In the genomic region with DNA sequence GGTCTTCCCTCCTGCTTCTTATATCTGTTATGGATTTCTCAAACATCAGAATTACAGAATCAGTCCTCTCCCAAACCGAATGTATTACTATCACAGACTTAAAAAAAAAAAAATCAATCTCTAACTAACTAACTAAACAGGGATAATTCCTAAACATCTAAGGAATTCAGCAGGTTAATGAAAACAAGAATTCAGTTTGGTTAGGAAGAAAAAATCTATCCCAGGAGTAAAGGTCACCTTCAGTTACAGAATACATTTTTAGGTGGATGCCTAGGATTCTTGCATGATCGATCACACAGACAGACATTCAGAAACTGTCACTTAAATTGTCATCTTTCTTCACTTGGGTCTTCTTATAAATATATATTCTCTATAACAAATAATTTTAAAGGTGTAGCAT, we compare ENCODE assay signal across 25 cellular contexts. TPM values are rescaled to one million over a fixed set of nuclear protein-coding genes. Genes with fewer than 3 reads are reported as not detected.
DNase-seq lines count a peak whose midpoint lies in the region; FAIRE-seq and TF ChIP-seq lines count a peak whose summit lies in the region.
"Had no signal": no experiment of that assay in that cellular context is flagged by ENCODE, and none has a peak within 500 bp of the region (broad histone marks: within the 10 kb centered on the region; RNA-seq: fewer than 3 reads in every experiment).

No MANE protein-coding gene starts in this region.

- H3K9me2 ChIP-seq in OCI-LY7 (ENCODE audit: insufficient read depth, low read length): no peaks in the 10 kb centered on the region

- DNase-seq in Calu3 (no peak), OCI-LY7 (ENCODE audit: low spot score) (no peak), kidney tubule cell (ENCODE audit: low spot score) (peak; percentile 37), renal cortical epithelial cell (ENCODE audit: low read depth) (peak; percentile 64), GDM1 (lab: John Stamatoyannopoulos, UW) (no peak), HTR-8/SVneo (ENCODE audit: insufficient read length, low spot score) (no peak)
- no peak for DNase-seq in stimulated activated CD4-positive, alpha-beta T cell treated with anti-CD3 and anti-CD28 coated beads, Interleukin-1b, Interleukin-23, amount 100 ng/mL, for 48 hours
- DNase-seq: activated CD4-positive, alpha-beta T cell treated with anti-CD3 and anti-CD28 coated beads for 36 hours; activated gamma-delta T cell; activated T-cell treated with anti-CD3 and anti-CD28 coated beads, Interleukin-2, amount 50 U/mL, for 1 hour; CD8-positive, alpha-beta T cell; effector CD4-positive, alpha-beta T cell; erythroblast; GF-D8; NCI-H446 treated with DMSO at 0.1 percent for 48 hours; NCI-H82; sigmoid colon; stimulated activated CD4-positive, alpha-beta T cell treated with anti-CD3 and anti-CD28 coated beads, Interleukin-15, amount 100 ng/mL, for 24 hours; stimulated activated naive CD4-positive, alpha-beta T cell; T-helper 17 cell had no signal

- H3K4me3 Mint-ChIP-seq in Calu3 (ENCODE audit: low read depth, unreplicated experiment): peak overlapping the region; percentile 15
- H3K4me3 Mint-ChIP-seq: activated CD4-positive, alpha-beta T cell treated with anti-CD3 and anti-CD28 coated beads for 36 hours; CD8-positive, alpha-beta T cell; neural progenitor cell; T-helper 17 cell had no signal

- peak overlapping the region; percentile 26 for H3K4me2 ChIP-seq in OCI-LY7 (ENCODE audit: low read length)
- H3K4me2 ChIP-seq: neural progenitor cell had no signal

- peak overlapping the region; percentile 23 for H3K27ac Mint-ChIP-seq in Calu3 (ENCODE audit: unreplicated experiment)
- H3K27ac Mint-ChIP-seq: activated CD4-positive, alpha-beta T cell treated with anti-CD3 and anti-CD28 coated beads for 36 hours; CD8-positive, alpha-beta T cell; neural progenitor cell; T-helper 17 cell had no signal

- no peaks in the 10 kb centered on the region for H3K27me3 Mint-ChIP-seq in Calu3 (ENCODE audit: unreplicated experiment)
- H3K27me3 Mint-ChIP-seq: activated CD4-positive, alpha-beta T cell treated with anti-CD3 and anti-CD28 coated beads for 36 hours; T-helper 17 cell had no signal

- peaks cover 1% of the 10 kb centered on the region; the same call in 1 of the 2 replicates for H4K20me1 ChIP-seq in OCI-LY7 (ENCODE audit: insufficient read depth, low read length)

- peaks cover 22% of the 10 kb centered on the region for H3K4me1 ChIP-seq in OCI-LY7 (ENCODE audit: insufficient read depth, low read length, poor library complexity, severe bottlenecking)

- TF ChIP-seq CTCF in Calu3 (IDR thresholded peaks at IDR 0.05; ENCODE audit: unreplicated experiment): no peak
- no peak for TF ChIP-seq CTCF in OCI-LY7 (conservative IDR thresholded peaks at IDR 0.05; ENCODE audit: low read length)

- no peak overlapping the region for H2AFZ ChIP-seq in OCI-LY7 (ENCODE audit: low read length)
- H2AFZ ChIP-seq: neural progenitor cell had no signal

- H3K27ac ChIP-seq in OCI-LY7 (ENCODE audit: low read depth, low read length, poor library complexity, severe bottlenecking): no peak overlapping the region
- H3K27ac ChIP-seq: neural progenitor cell, sigmoid colon, SK-N-MC, suprapubic skin had no signal

- BruUV-seq in Calu3 (replicated peaks; lab: Mats Ljungman, UMichigan): no TSS peak
- BruUV-seq in OCI-LY7 (replicated peaks; lab: Mats Ljungman, UMichigan): no TSS peak

- POLR2A ChIA-PET in OCI-LY7 (lab: Charles Lee): no interaction called here

- peaks cover 45% of the 10 kb centered on the region; the same call in 1 of the 2 replicates for H3K79me2 ChIP-seq in OCI-LY7 (ENCODE audit: insufficient read depth, low read depth, low read length)

- intact Hi-C loops in Calu3 (cut with micrococcal nuclease; ENCODE audit: unreplicated experiment): loop anchor here (5.0 kb wide), 1 partner anchor 129 kb away; no protein-coding TSS in a partner anchor
- intact Hi-C loops in OCI-LY7 (cut with micrococcal nuclease; ENCODE audit: unreplicated experiment): no loop called here

- no peaks in the 10 kb centered on the region for H3K9me3 Mint-ChIP-seq in Calu3 (ENCODE audit: low read depth, unreplicated experiment)
- H3K9me3 Mint-ChIP-seq: CD8-positive, alpha-beta T cell; neural progenitor cell had no signal

- CTCF ChIA-PET in Calu3 (lab: Charles Lee): no interaction called here
- CTCF ChIA-PET in OCI-LY7 (lab: Charles Lee; ENCODE audit: unreplicated experiment): no interaction called here

- no peaks in the 10 kb centered on the region for H3K9me3 ChIP-seq in OCI-LY7 (ENCODE audit: low read length)
- H3K9me3 ChIP-seq: sigmoid colon, suprapubic skin had no signal

- H3K36me3 Mint-ChIP-seq in Calu3 (ENCODE audit: insufficient read depth, unreplicated experiment): peaks cover 5% of the 10 kb centered on the region

- peaks cover 33% of the 10 kb centered on the region for H3K4me1 Mint-ChIP-seq in Calu3 (ENCODE audit: low read depth, unreplicated experiment)

- H3K36me3 ChIP-seq in OCI-LY7 (ENCODE audit: insufficient read depth, low read length): peaks cover 63% of the 10 kb centered on the region
- H3K36me3 ChIP-seq: neural progenitor cell had no signal

- FAIRE-seq in HTR-8/SVneo (lab: Jason Lieb, UNC): no peak
- FAIRE-seq: keratinocyte had no signal

- no peak overlapping the region for H3K4me3 ChIP-seq in OCI-LY7 (ENCODE audit: low read depth, low read length, poor library complexity, severe bottlenecking)
- H3K4me3 ChIP-seq: lung, neural progenitor cell, sigmoid colon, SK-N-MC, suprapubic skin had no signal

RNA-seq across cellular contexts. Expression of gene PTAR1, which starts 11.5 kb away (rescaled TPM):
- 40.9 and 45.2 TPM in 2 replicates for total RNA-seq in Calu3 (2022)
- 68.8 and 71.1 TPM in 2 replicates for total RNA-seq in OCI-LY7 (2014; rRNA removed; shearing (Covaris generic))
- 48.2 and 56.4 TPM in 2 replicates for total RNA-seq in OCI-LY7 (2022)
- 62.5 and 94.2 TPM in 2 replicates for total RNA-seq in renal cortical epithelial cell

Comparison
In these comparisons a context has a peak if more than half of its experiments do, and no peak if none do; other contexts are left out.
1. DNase-seq: peak in kidney tubule cell (single experiment) and renal cortical epithelial cell (single experiment); none in Calu3 (single experiment), OCI-LY7 (single experiment), GDM1 (single experiment), HTR-8/SVneo (single experiment) and stimulated activated CD4-positive, alpha-beta T cell treated with anti-CD3 and anti-CD28 coated beads, Interleukin-1b, Interleukin-23, amount 100 ng/mL, for 48 hours (single experiment).